ENCODE assay signal across 1 cellular context in the genomic region with DNA sequence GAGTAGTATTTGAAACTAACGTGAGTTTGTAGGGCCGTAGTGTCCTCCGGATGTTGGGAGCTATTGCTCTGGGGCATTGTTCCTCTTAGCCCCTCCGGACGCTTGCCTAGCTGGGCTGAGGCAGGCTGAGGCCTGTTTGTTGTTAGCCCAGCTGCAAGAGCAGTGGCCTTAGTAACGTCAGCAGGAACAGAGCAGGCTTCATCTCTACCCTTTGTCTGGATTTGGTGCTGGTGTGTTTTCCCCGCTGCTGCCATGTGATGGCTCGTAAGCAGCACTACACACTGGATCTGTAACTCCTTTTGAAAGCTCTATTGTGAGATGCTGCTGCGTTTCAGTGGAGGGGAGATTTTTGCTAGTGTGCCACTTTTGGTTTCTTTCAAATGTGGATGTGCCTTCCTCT.
TF ChIP-seq lines count a peak whose summit lies in the region.

No MANE protein-coding gene starts in this region.

TF ChIP-seq in WTC11, 78 proteins besides CTCF, POLR2A, EP300 and RAD21 (continued from another document):
- TF ChIP-seq, protein P1, sequence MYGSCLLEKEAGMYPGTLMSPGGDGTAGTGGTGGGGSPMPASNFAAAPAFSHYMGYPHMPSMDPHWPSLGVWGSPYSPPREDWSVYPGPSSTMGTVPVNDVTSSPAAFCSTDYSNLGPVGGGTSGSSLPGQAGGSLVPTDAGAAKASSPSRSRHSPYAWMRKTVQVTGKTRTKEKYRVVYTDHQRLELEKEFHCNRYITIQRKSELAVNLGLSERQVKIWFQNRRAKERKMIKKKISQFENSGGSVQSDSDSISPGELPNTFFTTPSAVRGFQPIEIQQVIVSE (CRISPR knock-in tag; IDR thresholded peaks at IDR 0.05; ENCODE audit: borderline replicate concordance), result no peak
- TF ChIP-seq FOXK1 (CRISPR knock-in tag; IDR thresholded peaks at IDR 0.05), result no peak
- no peak for TF ChIP-seq JUN (CRISPR knock-in tag; IDR thresholded peaks at IDR 0.05)
- TF ChIP-seq NFE2L1 (CRISPR knock-in tag; IDR thresholded peaks at IDR 0.05), result no peak
- TF ChIP-seq, protein P2, sequence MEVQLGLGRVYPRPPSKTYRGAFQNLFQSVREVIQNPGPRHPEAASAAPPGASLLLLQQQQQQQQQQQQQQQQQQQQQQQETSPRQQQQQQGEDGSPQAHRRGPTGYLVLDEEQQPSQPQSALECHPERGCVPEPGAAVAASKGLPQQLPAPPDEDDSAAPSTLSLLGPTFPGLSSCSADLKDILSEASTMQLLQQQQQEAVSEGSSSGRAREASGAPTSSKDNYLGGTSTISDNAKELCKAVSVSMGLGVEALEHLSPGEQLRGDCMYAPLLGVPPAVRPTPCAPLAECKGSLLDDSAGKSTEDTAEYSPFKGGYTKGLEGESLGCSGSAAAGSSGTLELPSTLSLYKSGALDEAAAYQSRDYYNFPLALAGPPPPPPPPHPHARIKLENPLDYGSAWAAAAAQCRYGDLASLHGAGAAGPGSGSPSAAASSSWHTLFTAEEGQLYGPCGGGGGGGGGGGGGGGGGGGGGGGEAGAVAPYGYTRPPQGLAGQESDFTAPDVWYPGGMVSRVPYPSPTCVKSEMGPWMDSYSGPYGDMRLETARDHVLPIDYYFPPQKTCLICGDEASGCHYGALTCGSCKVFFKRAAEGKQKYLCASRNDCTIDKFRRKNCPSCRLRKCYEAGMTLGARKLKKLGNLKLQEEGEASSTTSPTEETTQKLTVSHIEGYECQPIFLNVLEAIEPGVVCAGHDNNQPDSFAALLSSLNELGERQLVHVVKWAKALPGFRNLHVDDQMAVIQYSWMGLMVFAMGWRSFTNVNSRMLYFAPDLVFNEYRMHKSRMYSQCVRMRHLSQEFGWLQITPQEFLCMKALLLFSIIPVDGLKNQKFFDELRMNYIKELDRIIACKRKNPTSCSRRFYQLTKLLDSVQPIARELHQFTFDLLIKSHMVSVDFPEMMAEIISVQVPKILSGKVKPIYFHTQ (CRISPR knock-in tag; IDR thresholded peaks at IDR 0.05), result no peak
- TF ChIP-seq, protein P3, sequence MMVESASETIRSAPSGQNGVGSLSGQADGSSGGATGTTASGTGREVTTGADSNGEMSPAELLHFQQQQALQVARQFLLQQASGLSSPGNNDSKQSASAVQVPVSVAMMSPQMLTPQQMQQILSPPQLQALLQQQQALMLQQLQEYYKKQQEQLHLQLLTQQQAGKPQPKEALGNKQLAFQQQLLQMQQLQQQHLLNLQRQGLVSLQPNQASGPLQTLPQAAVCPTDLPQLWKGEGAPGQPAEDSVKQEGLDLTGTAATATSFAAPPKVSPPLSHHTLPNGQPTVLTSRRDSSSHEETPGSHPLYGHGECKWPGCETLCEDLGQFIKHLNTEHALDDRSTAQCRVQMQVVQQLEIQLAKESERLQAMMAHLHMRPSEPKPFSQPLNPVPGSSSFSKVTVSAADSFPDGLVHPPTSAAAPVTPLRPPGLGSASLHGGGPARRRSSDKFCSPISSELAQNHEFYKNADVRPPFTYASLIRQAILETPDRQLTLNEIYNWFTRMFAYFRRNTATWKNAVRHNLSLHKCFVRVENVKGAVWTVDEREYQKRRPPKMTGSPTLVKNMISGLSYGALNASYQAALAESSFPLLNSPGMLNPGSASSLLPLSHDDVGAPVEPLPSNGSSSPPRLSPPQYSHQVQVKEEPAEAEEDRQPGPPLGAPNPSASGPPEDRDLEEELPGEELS (CRISPR knock-in tag; IDR thresholded peaks at IDR 0.05), result no peak
- no peak for TF ChIP-seq TP53 (CRISPR knock-in tag; IDR thresholded peaks at IDR 0.05)
- TF ChIP-seq ZNF416 (CRISPR knock-in tag; IDR thresholded peaks at IDR 0.05), result no peak
- TF ChIP-seq, protein P4, sequence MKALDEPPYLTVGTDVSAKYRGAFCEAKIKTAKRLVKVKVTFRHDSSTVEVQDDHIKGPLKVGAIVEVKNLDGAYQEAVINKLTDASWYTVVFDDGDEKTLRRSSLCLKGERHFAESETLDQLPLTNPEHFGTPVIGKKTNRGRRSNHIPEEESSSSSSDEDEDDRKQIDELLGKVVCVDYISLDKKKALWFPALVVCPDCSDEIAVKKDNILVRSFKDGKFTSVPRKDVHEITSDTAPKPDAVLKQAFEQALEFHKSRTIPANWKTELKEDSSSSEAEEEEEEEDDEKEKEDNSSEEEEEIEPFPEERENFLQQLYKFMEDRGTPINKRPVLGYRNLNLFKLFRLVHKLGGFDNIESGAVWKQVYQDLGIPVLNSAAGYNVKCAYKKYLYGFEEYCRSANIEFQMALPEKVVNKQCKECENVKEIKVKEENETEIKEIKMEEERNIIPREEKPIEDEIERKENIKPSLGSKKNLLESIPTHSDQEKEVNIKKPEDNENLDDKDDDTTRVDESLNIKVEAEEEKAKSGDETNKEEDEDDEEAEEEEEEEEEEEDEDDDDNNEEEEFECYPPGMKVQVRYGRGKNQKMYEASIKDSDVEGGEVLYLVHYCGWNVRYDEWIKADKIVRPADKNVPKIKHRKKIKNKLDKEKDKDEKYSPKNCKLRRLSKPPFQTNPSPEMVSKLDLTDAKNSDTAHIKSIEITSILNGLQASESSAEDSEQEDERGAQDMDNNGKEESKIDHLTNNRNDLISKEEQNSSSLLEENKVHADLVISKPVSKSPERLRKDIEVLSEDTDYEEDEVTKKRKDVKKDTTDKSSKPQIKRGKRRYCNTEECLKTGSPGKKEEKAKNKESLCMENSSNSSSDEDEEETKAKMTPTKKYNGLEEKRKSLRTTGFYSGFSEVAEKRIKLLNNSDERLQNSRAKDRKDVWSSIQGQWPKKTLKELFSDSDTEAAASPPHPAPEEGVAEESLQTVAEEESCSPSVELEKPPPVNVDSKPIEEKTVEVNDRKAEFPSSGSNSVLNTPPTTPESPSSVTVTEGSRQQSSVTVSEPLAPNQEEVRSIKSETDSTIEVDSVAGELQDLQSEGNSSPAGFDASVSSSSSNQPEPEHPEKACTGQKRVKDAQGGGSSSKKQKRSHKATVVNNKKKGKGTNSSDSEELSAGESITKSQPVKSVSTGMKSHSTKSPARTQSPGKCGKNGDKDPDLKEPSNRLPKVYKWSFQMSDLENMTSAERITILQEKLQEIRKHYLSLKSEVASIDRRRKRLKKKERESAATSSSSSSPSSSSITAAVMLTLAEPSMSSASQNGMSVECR (CRISPR knock-in tag; IDR thresholded peaks at IDR 0.05; ENCODE audit: borderline replicate concordance), result no peak
- TF ChIP-seq, protein P5, sequence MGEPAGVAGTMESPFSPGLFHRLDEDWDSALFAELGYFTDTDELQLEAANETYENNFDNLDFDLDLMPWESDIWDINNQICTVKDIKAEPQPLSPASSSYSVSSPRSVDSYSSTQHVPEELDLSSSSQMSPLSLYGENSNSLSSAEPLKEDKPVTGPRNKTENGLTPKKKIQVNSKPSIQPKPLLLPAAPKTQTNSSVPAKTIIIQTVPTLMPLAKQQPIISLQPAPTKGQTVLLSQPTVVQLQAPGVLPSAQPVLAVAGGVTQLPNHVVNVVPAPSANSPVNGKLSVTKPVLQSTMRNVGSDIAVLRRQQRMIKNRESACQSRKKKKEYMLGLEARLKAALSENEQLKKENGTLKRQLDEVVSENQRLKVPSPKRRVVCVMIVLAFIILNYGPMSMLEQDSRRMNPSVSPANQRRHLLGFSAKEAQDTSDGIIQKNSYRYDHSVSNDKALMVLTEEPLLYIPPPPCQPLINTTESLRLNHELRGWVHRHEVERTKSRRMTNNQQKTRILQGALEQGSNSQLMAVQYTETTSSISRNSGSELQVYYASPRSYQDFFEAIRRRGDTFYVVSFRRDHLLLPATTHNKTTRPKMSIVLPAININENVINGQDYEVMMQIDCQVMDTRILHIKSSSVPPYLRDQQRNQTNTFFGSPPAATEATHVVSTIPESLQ (CRISPR knock-in tag; IDR thresholded peaks at IDR 0.05), result no peak
